Comparison of ENCODE assay signal across 8 cellular contexts in genomic region chr16:87492721-87493554, GRCh38. TPM values are rescaled to one million over a fixed set of nuclear protein-coding genes. Genes with fewer than 3 reads are reported as not detected.
DNase-seq lines count a peak whose midpoint lies in the region; ATAC-seq and TF ChIP-seq lines count a peak whose summit lies in the region.

Gene ZCCHC14, minus strand, starts transcription at chr16:87493024. Its CDS starts 786 bp downstream, at chr16:87492238.

- no peaks in the 10 kb centered on the region for H3K36me3 Mint-ChIP-seq in nephron progenitor cell (ENCODE audit: low read depth)

- ATAC-seq in GM21825 (IDR thresholded peaks at IDR 0.05; ENCODE audit: unreplicated experiment) (peak; percentile 79), RWPE2 (ENCODE audit: low read depth) (peak; percentile 90)
- peak; percentile 94 for ATAC-seq in stimulated activated naive CD8-positive, alpha-beta T cell treated with anti-CD3 and anti-CD28 coated beads, Interleukin-15, Interleukin-2, amounts not matched to agents 100 U/mL and 50 U/mL, for 24 hours

- peaks cover 55% of the 10 kb centered on the region for H3K4me1 Mint-ChIP-seq in nephron progenitor cell

- peak within 1 kb of the TSS; percentile 88 for H3K4me3 Mint-ChIP-seq in nephron progenitor cell

- DNase-seq in Daoy (ENCODE audit: low read depth) = peak; percentile 99
- DNase-seq in LHCN-M2 (ENCODE audit: low read depth) = peak; percentile 97
- peak; percentile 99 for DNase-seq in RWPE2 (ENCODE audit: low spot score)
- DNase-seq in activated effector memory CD4-positive, alpha-beta T cell treated with anti-CD3 and anti-CD28 coated beads, Interleukin-2, amount 50 U/mL, for 16 hours = peak; percentile 100
- peak; percentile 95 for DNase-seq in fibroblast of the conjunctiva (ENCODE audit: low read depth)
- peak; percentile 100 for DNase-seq in nephron progenitor cell
- DNase-seq in stimulated activated naive CD8-positive, alpha-beta T cell treated with anti-CD3 and anti-CD28 coated beads, Interleukin-15, Interleukin-2, amounts not matched to agents 100 U/mL and 50 U/mL, for 24 hours = peak; percentile 99

- H3K27ac ChIP-seq in RWPE2 (ENCODE audit: poor library complexity, severe bottlenecking) = peak within 1 kb of the TSS; percentile 49

- no peaks in the 10 kb centered on the region for H3K36me3 ChIP-seq in RWPE2 (ENCODE audit: low read depth)

- H3K27me3 ChIP-seq in RWPE2 (ENCODE audit: insufficient read depth, poor library complexity, severe bottlenecking) = no peaks in the 10 kb centered on the region

- peaks cover 12% of the 10 kb centered on the region for H3K27me3 Mint-ChIP-seq in nephron progenitor cell (ENCODE audit: low read depth, poor library complexity)

- TF ChIP-seq CTCF in RWPE2 (IDR thresholded peaks at IDR 0.05; ENCODE audit: poor library complexity, severe bottlenecking) (no peak), nephron progenitor cell (IDR thresholded peaks at IDR 0.05) (no peak)

- H3K4me1 ChIP-seq in RWPE2 (ENCODE audit: insufficient read depth, poor library complexity, severe bottlenecking) = peaks cover 14% of the 10 kb centered on the region

- H3K27ac Mint-ChIP-seq in nephron progenitor cell = peak within 1 kb of the TSS; percentile 75

- peak within 1 kb of the TSS; percentile 73 for H3K4me3 ChIP-seq in RWPE2 (ENCODE audit: severe bottlenecking)

- H3K9me3 ChIP-seq in RWPE2 (ENCODE audit: severe bottlenecking) = no peaks in the 10 kb centered on the region

- no peaks in the 10 kb centered on the region for H3K9me3 Mint-ChIP-seq in nephron progenitor cell

RNA-seq across cellular contexts. Expression of gene ZCCHC14, which starts in this region (rescaled TPM):
- total RNA-seq in Daoy (2014; rRNA removed; shearing (Covaris generic)) = 3.0 and 4.2 TPM in 2 replicates
- 3.2 and 4.4 TPM in 2 replicates for total RNA-seq in LHCN-M2 (2014; rRNA removed)
- polyA plus RNA-seq in LHCN-M2 (2012) = 4.4 TPM

Comparison
In these comparisons a context has a peak if more than half of its experiments do, and no peak if none do; other contexts are left out.
1. Peak in every context shown above with its lines: DNase-seq, ATAC-seq, H3K4me3 ChIP-seq and H3K27ac ChIP-seq.